In the genomic region with DNA sequence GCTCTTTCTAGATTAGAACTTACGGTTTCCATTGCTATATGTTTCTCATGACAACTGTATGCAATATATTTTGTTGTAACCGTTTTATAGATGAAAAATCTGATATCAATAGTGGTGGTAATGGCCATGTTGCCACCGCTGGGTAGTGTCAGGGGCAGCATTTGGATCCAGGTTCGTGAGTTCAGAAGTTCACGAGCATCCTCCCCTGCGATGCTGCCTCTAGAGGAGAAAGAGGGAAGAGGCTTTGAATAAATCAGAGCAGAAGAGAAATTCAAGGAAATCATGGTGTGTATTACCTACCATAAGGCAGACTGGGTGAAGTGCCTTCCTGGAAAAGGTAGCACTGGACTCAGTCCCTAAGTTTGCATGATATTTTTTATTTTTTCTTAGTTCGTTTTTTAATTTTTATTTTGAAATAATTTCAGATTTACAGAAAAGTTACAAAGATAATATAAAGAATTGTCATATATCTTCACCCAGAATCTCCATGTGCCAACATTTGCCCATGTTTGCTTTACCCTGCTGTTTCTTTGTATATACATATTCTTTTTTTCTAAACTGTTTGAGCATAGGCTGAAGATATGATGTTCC, we compare ENCODE assay signal across 9 cellular contexts. TPM values are rescaled to one million over a fixed set of nuclear protein-coding genes. Genes with fewer than 3 reads are reported as not detected.
DNase-seq lines count a peak whose midpoint lies in the region; ATAC-seq and TF ChIP-seq lines count a peak whose summit lies in the region.
"Had no signal": no experiment of that assay in that cellular context is flagged by ENCODE, and none has a peak within 500 bp of the region (broad histone marks: within the 10 kb centered on the region; RNA-seq: fewer than 3 reads in every experiment).

No MANE protein-coding gene starts in this region.

- no peak overlapping the region for H3K4me3 Mint-ChIP-seq in activated CD4-positive, alpha-beta T cell treated with anti-CD3 and anti-CD28 coated beads for 36 hours
- H3K4me3 Mint-ChIP-seq: CD4-positive, CD25-positive, alpha-beta regulatory T cell had no signal

- in situ Hi-C loops in SK-MEL-5 (cut with HindIII; ENCODE audit: low pct_unique_long_range_greater_than_20kb, low sequenced_read_pairs), result no loop called here

- no CpG with 5 or more reads among the region's 7 CpGs for WGBS in trophoblast cell (ENCODE audit: extremely low coverage, insufficient coverage, insufficient read length)

- CTCF ChIA-PET in activated CD4-positive, alpha-beta T cell treated with anti-CD3 and anti-CD28 coated beads for 36 hours (lab: Charles Lee), result interaction anchor here (0.8 to 1.5 kb wide), 5 partner anchors 9 to 81 kb away, joined by 3 to 7 read pairs (median 4); no protein-coding TSS in a partner anchor

- H3K9me3 Mint-ChIP-seq in activated CD4-positive, alpha-beta T cell treated with anti-CD3 and anti-CD28 coated beads for 36 hours (ENCODE audit: low read depth), result no peaks in the 10 kb centered on the region

- no peaks in the 10 kb centered on the region for H3K36me3 ChIP-seq in trophoblast cell (ENCODE audit: control insufficient read depth in 1 of 2, insufficient read depth in 2 of 2, low read length in 2 of 2)

- no peak overlapping the region for H2AK5ac ChIP-seq in trophoblast cell (ENCODE audit: low read length)

- H3K4me3 ChIP-seq in epithelial cell of esophagus (ENCODE audit: low read length) (no peak overlapping the region), trophoblast cell (ENCODE audit: low read depth, low read length) (no peak overlapping the region)

- no peak overlapping the region for H3K4ac ChIP-seq in trophoblast cell (ENCODE audit: low read depth, low read length)

- H3K27ac ChIP-seq in trophoblast cell (ENCODE audit: low read depth, low read length), result no peak overlapping the region

- no peak overlapping the region for H4K12ac ChIP-seq in trophoblast cell (ENCODE audit: low read depth, low read length)

- DNase-seq in activated CD4-positive, alpha-beta T cell treated with anti-CD3 and anti-CD28 coated beads for 36 hours, result peak; percentile 47
- no peak for DNase-seq in activated CD4-positive, alpha-beta T cell treated with anti-CD3 and anti-CD28 coated beads for 4 hours
- DNase-seq in LoVo (ENCODE audit: low spot score) (peak; percentile 66), SK-MEL-5 (ENCODE audit: low read depth, low spot score) (peak; percentile 72), epithelial cell of esophagus (ENCODE audit: low read depth) (peak; percentile 55), trophoblast cell (peak; percentile 40 to 75)

- peaks cover 1% of the 10 kb centered on the region for H3K79me1 ChIP-seq in trophoblast cell (ENCODE audit: low read length)

- H3K4me1 ChIP-seq in trophoblast cell (ENCODE audit: control insufficient read depth in 1 of 2, insufficient read depth in 2 of 2, low read length in 2 of 2), result peaks cover 7 to 10% of the 10 kb centered on the region in 2 experiments

- POLR2A ChIA-PET in activated CD4-positive, alpha-beta T cell treated with anti-CD3 and anti-CD28 coated beads for 36 hours (lab: Charles Lee), result no interaction called here

- peak; percentile 28 for ATAC-seq in activated CD4-positive, alpha-beta T cell treated with anti-CD3 and anti-CD28 coated beads for 36 hours
- ATAC-seq in HG03521 (IDR thresholded peaks at IDR 0.05; ENCODE audit: unreplicated experiment) (no peak), GM21528 (IDR thresholded peaks at IDR 0.05; ENCODE audit: low FRiP score, unreplicated experiment) (no peak)

- no peak overlapping the region for H4K8ac ChIP-seq in trophoblast cell (ENCODE audit: low read depth, low read length)

- no peak overlapping the region for H2BK5ac ChIP-seq in trophoblast cell (ENCODE audit: low read depth, low read length, poor library complexity)

- H3K9me3 ChIP-seq in trophoblast cell (ENCODE audit: insufficient read depth, low read depth, low read length), result no peaks in the 10 kb centered on the region

- no peaks in the 10 kb centered on the region for H3K36me3 Mint-ChIP-seq in activated CD4-positive, alpha-beta T cell treated with anti-CD3 and anti-CD28 coated beads for 36 hours (ENCODE audit: low read depth)
- H3K36me3 Mint-ChIP-seq: CD4-positive, CD25-positive, alpha-beta regulatory T cell had no signal

- no peak overlapping the region for H2AFZ ChIP-seq in trophoblast cell (ENCODE audit: insufficient read depth, low read length, poor library complexity)

- no peak overlapping the region for H4K91ac ChIP-seq in trophoblast cell (ENCODE audit: low read depth, low read length)

- no peak overlapping the region for H3K4me2 ChIP-seq in trophoblast cell (ENCODE audit: low read length)

- no peak overlapping the region for H3K9ac ChIP-seq in trophoblast cell (ENCODE audit: low read length)

- no peak overlapping the region for H2BK120ac ChIP-seq in trophoblast cell (ENCODE audit: insufficient read depth, low read length, poor library complexity)

- no peak overlapping the region for H3K14ac ChIP-seq in trophoblast cell (ENCODE audit: low read length)

- no peak overlapping the region for H2BK12ac ChIP-seq in trophoblast cell (ENCODE audit: low read length)

- peaks cover 64% of the 10 kb centered on the region for H3K27me3 Mint-ChIP-seq in activated CD4-positive, alpha-beta T cell treated with anti-CD3 and anti-CD28 coated beads for 36 hours

- no peak overlapping the region for H3K23ac ChIP-seq in trophoblast cell (ENCODE audit: low read length)

- intact Hi-C loops in activated CD4-positive, alpha-beta T cell treated with anti-CD3 and anti-CD28 coated beads for 36 hours (cut with DNase I, micrococcal nuclease), result no loop called here

- H3K27ac Mint-ChIP-seq in activated CD4-positive, alpha-beta T cell treated with anti-CD3 and anti-CD28 coated beads for 36 hours, result no peak overlapping the region
- H3K27ac Mint-ChIP-seq: CD4-positive, CD25-positive, alpha-beta regulatory T cell had no signal

- peak; percentile 93 for TF ChIP-seq CTCF in epithelial cell of esophagus (IDR thresholded peaks at IDR 0.05; ENCODE audit: insufficient read depth, low read depth, low read length, missing control alignments)

- no peaks in the 10 kb centered on the region for H3K79me2 ChIP-seq in trophoblast cell (ENCODE audit: control insufficient read depth, insufficient read depth, low read length, poor library complexity)

- H3K18ac ChIP-seq in trophoblast cell (ENCODE audit: low read length), result no peak overlapping the region

- H3K4me1 Mint-ChIP-seq in activated CD4-positive, alpha-beta T cell treated with anti-CD3 and anti-CD28 coated beads for 36 hours, result peaks cover 11% of the 10 kb centered on the region

- peaks cover 34% of the 10 kb centered on the region for H3K27me3 ChIP-seq in trophoblast cell (ENCODE audit: insufficient read depth, low read length)

RNA-seq across cellular contexts. Expression of gene ZBTB7C, which starts 3.3 kb away (rescaled TPM):
- total RNA-seq in activated CD4-positive, alpha-beta T cell treated with anti-CD3 and anti-CD28 coated beads for 36 hours, result not detected
- total RNA-seq in SK-MEL-5 (2014; rRNA removed; shearing (Covaris generic)), result 0.16 TPM in 1 of 2 replicates, not detected in the other
- polyA plus RNA-seq in SK-MEL-5 (2015; cell fraction: cytosol; rRNA removed), result 0.02 TPM in 1 of 2 replicates, not detected in the other
- not detected in 2 replicates for polyA plus RNA-seq in SK-MEL-5 (2015; cell fraction: nucleus; rRNA removed)
- 10.2 and 10.9 TPM in 2 replicates for polyA plus RNA-seq in trophoblast cell (2013)
- total RNA-seq: CD4-positive, CD25-positive, alpha-beta regulatory T cell had no signal
- polyA plus RNA-seq: CD4-positive, CD25-positive, alpha-beta regulatory T cell had no signal

Comparison
In these comparisons a context has a peak if more than half of its experiments do, and no peak if none do; other contexts are left out.
1. DNase-seq: peak in activated CD4-positive, alpha-beta T cell treated with anti-CD3 and anti-CD28 coated beads for 36 hours (single experiment), LoVo (single experiment), SK-MEL-5 (single experiment), epithelial cell of esophagus (single experiment) and trophoblast cell (2 of 2); none in activated CD4-positive, alpha-beta T cell treated with anti-CD3 and anti-CD28 coated beads for 4 hours (0 of 2).